1 cellular context compared by ENCODE assay signal in the genomic region with DNA sequence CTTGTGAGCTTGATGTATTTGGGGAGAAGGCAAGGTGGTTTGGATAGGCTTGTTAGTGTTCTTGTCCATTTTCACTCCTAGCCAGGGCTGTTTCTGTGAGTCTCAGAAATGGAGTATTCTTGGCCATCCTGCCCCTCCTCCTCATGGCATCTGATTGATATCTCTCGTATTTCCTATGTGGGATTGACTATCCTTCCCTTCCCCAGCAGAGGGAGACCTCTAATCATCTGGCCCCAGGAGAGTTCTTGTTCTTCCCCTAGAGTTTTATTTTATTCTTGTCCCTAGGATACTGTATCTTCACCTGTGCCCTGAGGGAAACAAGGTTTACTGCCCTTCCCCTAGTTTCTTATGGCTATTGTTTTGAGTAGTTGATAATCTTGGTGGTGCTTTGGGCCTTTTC.
TF ChIP-seq lines count a peak whose summit lies in the region.

No MANE protein-coding gene starts in this region.

TF ChIP-seq in HEK293, 187 proteins besides CTCF, POLR2A, EP300 and RAD21 (continued from another document):
- TF ChIP-seq, protein P1, sequence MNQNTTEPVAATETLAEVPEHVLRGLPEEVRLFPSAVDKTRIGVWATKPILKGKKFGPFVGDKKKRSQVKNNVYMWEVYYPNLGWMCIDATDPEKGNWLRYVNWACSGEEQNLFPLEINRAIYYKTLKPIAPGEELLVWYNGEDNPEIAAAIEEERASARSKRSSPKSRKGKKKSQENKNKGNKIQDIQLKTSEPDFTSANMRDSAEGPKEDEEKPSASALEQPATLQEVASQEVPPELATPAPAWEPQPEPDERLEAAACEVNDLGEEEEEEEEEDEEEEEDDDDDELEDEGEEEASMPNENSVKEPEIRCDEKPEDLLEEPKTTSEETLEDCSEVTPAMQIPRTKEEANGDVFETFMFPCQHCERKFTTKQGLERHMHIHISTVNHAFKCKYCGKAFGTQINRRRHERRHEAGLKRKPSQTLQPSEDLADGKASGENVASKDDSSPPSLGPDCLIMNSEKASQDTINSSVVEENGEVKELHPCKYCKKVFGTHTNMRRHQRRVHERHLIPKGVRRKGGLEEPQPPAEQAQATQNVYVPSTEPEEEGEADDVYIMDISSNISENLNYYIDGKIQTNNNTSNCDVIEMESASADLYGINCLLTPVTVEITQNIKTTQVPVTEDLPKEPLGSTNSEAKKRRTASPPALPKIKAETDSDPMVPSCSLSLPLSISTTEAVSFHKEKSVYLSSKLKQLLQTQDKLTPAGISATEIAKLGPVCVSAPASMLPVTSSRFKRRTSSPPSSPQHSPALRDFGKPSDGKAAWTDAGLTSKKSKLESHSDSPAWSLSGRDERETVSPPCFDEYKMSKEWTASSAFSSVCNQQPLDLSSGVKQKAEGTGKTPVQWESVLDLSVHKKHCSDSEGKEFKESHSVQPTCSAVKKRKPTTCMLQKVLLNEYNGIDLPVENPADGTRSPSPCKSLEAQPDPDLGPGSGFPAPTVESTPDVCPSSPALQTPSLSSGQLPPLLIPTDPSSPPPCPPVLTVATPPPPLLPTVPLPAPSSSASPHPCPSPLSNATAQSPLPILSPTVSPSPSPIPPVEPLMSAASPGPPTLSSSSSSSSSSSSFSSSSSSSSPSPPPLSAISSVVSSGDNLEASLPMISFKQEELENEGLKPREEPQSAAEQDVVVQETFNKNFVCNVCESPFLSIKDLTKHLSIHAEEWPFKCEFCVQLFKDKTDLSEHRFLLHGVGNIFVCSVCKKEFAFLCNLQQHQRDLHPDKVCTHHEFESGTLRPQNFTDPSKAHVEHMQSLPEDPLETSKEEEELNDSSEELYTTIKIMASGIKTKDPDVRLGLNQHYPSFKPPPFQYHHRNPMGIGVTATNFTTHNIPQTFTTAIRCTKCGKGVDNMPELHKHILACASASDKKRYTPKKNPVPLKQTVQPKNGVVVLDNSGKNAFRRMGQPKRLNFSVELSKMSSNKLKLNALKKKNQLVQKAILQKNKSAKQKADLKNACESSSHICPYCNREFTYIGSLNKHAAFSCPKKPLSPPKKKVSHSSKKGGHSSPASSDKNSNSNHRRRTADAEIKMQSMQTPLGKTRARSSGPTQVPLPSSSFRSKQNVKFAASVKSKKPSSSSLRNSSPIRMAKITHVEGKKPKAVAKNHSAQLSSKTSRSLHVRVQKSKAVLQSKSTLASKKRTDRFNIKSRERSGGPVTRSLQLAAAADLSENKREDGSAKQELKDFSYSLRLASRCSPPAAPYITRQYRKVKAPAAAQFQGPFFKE (tag by site-specific recombination; IDR thresholded peaks at IDR 0.05; ENCODE audit: borderline replicate concordance): no peak
- TF ChIP-seq ZNF792 (tag by site-specific recombination; IDR thresholded peaks at IDR 0.05) (no peak), KLF8 (tag by site-specific recombination; IDR thresholded peaks at IDR 0.05) (no peak), ZSCAN23 (tag by site-specific recombination; IDR thresholded peaks at IDR 0.05) (no peak)
TF ChIP-seq in HEK293: peak in this region for 1.
